In the genomic region with DNA sequence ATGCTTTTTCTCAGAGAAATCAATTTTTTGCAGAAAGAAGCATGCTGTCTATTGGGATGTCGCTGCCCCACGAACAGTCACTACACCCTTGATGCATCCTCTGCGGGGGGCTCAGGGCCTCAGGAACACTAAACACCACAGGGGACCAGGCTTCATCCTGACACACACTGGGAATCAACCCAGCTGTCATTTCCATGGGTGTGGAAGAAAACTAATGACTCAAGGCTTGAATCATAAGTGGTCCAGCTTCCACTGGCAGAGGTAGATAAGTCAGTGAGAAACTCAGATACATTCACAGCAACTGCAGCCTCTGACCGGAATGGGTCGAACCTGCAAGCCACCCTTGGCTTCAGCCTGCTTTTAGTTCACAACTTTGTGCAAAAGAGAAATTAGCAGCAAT, we compare ENCODE assay signal across 31 cellular contexts.
A peak's percentile ranks its signal among the peaks of the same experiment; 100 is the strongest.
DNase-seq lines count a peak whose midpoint lies in the region; ATAC-seq and TF ChIP-seq lines count a peak whose summit lies in the region.
"Had no signal": no experiment of that assay in that cellular context is flagged by ENCODE, and none has a peak within 500 bp of the region (broad histone marks: within the 10 kb centered on the region; RNA-seq: fewer than 3 reads in every experiment).

No MANE protein-coding gene starts in this region.

- no peak for TF ChIP-seq CTCF in VCaP (conservative IDR thresholded peaks at IDR 0.05)
- no peak for TF ChIP-seq CTCF in foreskin fibroblast (IDR thresholded peaks at IDR 0.05; ENCODE audit: low read depth, low read length)
- no peak for TF ChIP-seq CTCF in GM13976 (IDR thresholded peaks at IDR 0.05; ENCODE audit: borderline replicate concordance, control extremely low read depth, extremely low read depth, insufficient read depth, missing control alignments)

- no peak for ATAC-seq in HG03439 (IDR thresholded peaks at IDR 0.05; ENCODE audit: unreplicated experiment)
- ATAC-seq: A549, gastrocnemius medialis, GM12878, K562, left colon had no signal

- in situ Hi-C loops in GM13976 (cut with MboI; ENCODE audit: low sequenced_read_pairs, unreplicated experiment), result loop anchor here (10.0 kb wide), 1 partner anchor 177 kb away; no protein-coding TSS in a partner anchor

- peak; percentile 69 for DNase-seq in A172 (ENCODE audit: low spot score)
- peak; percentile 26 for DNase-seq in HS-27A (ENCODE audit: low read depth)
- peak; percentile 39 to 73 for DNase-seq in foreskin fibroblast
- no peak for DNase-seq in DMS53 (lab: John Stamatoyannopoulos, UW)
- DNase-seq in GM13976 (ENCODE audit: low spot score), result no peak
- DNase-seq in NCI-H128 (lab: John Stamatoyannopoulos, UW; ENCODE audit: unreplicated experiment), result no peak
- DNase-seq: activated CD4-positive, alpha-beta T cell treated with anti-CD3 and anti-CD28 coated beads, Interleukin-2, amount 50 U/mL, for 4 hours; activated gamma-delta T cell; C1 segment of cervical spinal cord; gastrocnemius medialis; GF-D8; left colon; midbrain; NCI-H1048; NCI-H510A treated with DMSO at 0.1 percent for 48 hours; SHP77; spleen; stimulated activated CD8-positive, alpha-beta memory T cell treated with anti-CD3 and anti-CD28 coated beads, Interleukin-4, amount 100 ng/mL, for 48 hours; T-helper 1 cell; uterus had no signal

- H3K27ac ChIP-seq in VCaP, result peak overlapping the region; percentile 80
- H3K27ac ChIP-seq: coronary artery, gastrocnemius medialis, HL-60, neural progenitor cell, spleen, suprapubic skin, uterus had no signal

- H3K4me3 ChIP-seq in foreskin fibroblast (ENCODE audit: low read depth in 1 of 2, low read length in 2 of 2), result no peak overlapping the region
- H3K4me3 ChIP-seq: A549, ascending aorta, coronary artery, gastrocnemius medialis, GM12878, K562, neural progenitor cell, prostate gland, spleen, suprapubic skin, uterus had no signal

Comparison
In these comparisons a context has a peak if more than half of its experiments do, and no peak if none do; other contexts are left out.
1. DNase-seq: peak in A172 (single experiment), HS-27A (single experiment) and foreskin fibroblast (2 of 2); none in DMS53 (single experiment), GM13976 (single experiment) and NCI-H128 (single experiment).